1 cellular context compared by ENCODE assay signal in the genomic region with DNA sequence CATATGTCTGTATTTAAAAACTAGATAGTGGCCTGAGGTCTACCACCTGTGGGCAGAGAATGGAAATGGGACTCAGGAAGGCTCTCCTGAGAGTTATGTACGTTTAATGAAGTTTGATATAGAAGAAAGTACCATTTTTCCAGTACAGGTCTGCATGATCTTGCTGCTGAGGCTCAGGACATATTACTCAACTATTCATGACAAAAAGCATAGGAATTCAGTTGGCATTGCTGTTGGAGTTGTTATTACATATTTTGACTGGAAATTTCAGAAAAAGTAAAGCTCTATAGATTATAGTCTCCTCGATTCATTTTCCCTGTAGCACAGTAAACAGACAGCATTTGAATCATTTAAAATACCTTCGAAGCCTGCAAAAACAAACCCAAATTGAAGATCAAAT.
TF ChIP-seq lines count a peak whose summit lies in the region.

No MANE protein-coding gene starts in this region.

TF ChIP-seq in GM23338, 12 proteins besides CTCF, POLR2A, EP300 and RAD21 (continued from another document):
- no peak for TF ChIP-seq REST (IDR thresholded peaks at IDR 0.05; ENCODE audit: unreplicated experiment)
